In genomic region chr11:67417425-67417824, GRCh38 we compare ENCODE assay signal across 15 cellular contexts. TPM values are rescaled to one million over a fixed set of nuclear protein-coding genes. Genes with fewer than 3 reads are reported as not detected.
DNase-seq lines count a peak whose midpoint lies in the region; ATAC-seq and TF ChIP-seq lines count a peak whose summit lies in the region.
"Had no signal": no experiment of that assay in that cellular context is flagged by ENCODE, and none has a peak within 500 bp of the region (broad histone marks: within the 10 kb centered on the region; RNA-seq: fewer than 3 reads in every experiment).

No MANE protein-coding gene starts in this region.

- H4K20me1 ChIP-seq in PC-9 (ENCODE audit: insufficient read depth), result no peaks in the 10 kb centered on the region

- no peaks in the 10 kb centered on the region for H3K79me2 ChIP-seq in PC-9 (ENCODE audit: low read depth)

- no peaks in the 10 kb centered on the region for H3K9me2 ChIP-seq in PC-9 (ENCODE audit: insufficient read depth)

- H3K4me3 ChIP-seq in breast epithelium (no peak overlapping the region), PC-9 (no peak overlapping the region)
- H3K4me3 ChIP-seq: cardiac muscle cell had no signal

- peaks cover 3% of the 10 kb centered on the region for H3K36me3 Mint-ChIP-seq in MCF 10A (ENCODE audit: insufficient read depth, unreplicated experiment)
- no peaks in the 10 kb centered on the region for H3K36me3 Mint-ChIP-seq in T-cell
- no peaks in the 10 kb centered on the region for H3K36me3 Mint-ChIP-seq in immature natural killer cell

- no peak overlapping the region for H3K4me2 ChIP-seq in PC-9

- H3K4me1 ChIP-seq in breast epithelium (peaks cover 10 to 13% of the 10 kb centered on the region in 2 donors), PC-9 (replicated peaks; ENCODE audit: insufficient read depth) (peaks cover 8% of the 10 kb centered on the region)

- H3F3A ChIP-seq in PC-9 (ENCODE audit: insufficient read depth, low read depth), result peaks cover 18% of the 10 kb centered on the region; the same call in 1 of the 2 replicates

- no peaks in the 10 kb centered on the region for H3K36me3 ChIP-seq in breast epithelium
- H3K36me3 ChIP-seq in PC-9 (ENCODE audit: low read depth), result no peaks in the 10 kb centered on the region
- H3K36me3 ChIP-seq: cardiac muscle cell had no signal

- intact Hi-C loops in breast epithelium (cut with DNase I; ENCODE audit: low total_unique reads) (no loop called here), MCF 10A (cut with micrococcal nuclease) (no loop called here), PC-9 (cut with micrococcal nuclease; ENCODE audit: unreplicated experiment) (no loop called here)

- no peaks in the 10 kb centered on the region for H3K9me3 Mint-ChIP-seq in MCF 10A (ENCODE audit: unreplicated experiment)
- no peaks in the 10 kb centered on the region for H3K9me3 Mint-ChIP-seq in T-cell
- no peaks in the 10 kb centered on the region for H3K9me3 Mint-ChIP-seq in immature natural killer cell
- H3K9me3 Mint-ChIP-seq: activated naive CD4-positive, alpha-beta T cell treated with anti-CD3 and anti-CD28 coated beads, Interleukin-2, amount 10 ng/mL, durations not matched to agents 7 days and 5 days had no signal

- H3K27ac Mint-ChIP-seq in MCF 10A (ENCODE audit: low read depth, unreplicated experiment) (no peak overlapping the region), T-cell (peak overlapping the region; percentile 93 to 99), immature natural killer cell (peak overlapping the region in 4 of 6 donors; percentile 64 to 96 (median 85))
- H3K27ac Mint-ChIP-seq: progenitor cell of endocrine pancreas had no signal

- CTCF ChIA-PET in MCF 10A (lab: Yijun Ruan, JAX) (interaction anchor here (0.6 kb wide), 1 partner anchor 47 kb away, joined by 3 read pairs; no protein-coding TSS in a partner anchor), T-cell (lab: Charles Lee) (interaction anchor here in 1 of 2 donors (0.8 kb wide), 1 partner anchor 16 kb away, joined by 3 read pairs; no protein-coding TSS in a partner anchor), PC-9 (lab: Charles Lee) (no interaction called here)

- TF ChIP-seq CTCF in breast epithelium (IDR thresholded peaks at IDR 0.05), result no peak
- no peak for TF ChIP-seq CTCF in MCF 10A (IDR thresholded peaks at IDR 0.05; ENCODE audit: unreplicated experiment)
- no peak for TF ChIP-seq CTCF in PC-9 (conservative IDR thresholded peaks at IDR 0.05)

- H3K27ac ChIP-seq in breast epithelium (peak overlapping the region; percentile 68 to 75), temporal lobe (ENCODE audit: low read depth, low read length) (peak overlapping the region; percentile 100), PC-9 (no peak overlapping the region)
- H3K27ac ChIP-seq: cardiac muscle cell had no signal

- H3K27me3 Mint-ChIP-seq in MCF 10A (ENCODE audit: insufficient read depth, unreplicated experiment), result no peaks in the 10 kb centered on the region
- no peaks in the 10 kb centered on the region for H3K27me3 Mint-ChIP-seq in T-cell
- peaks cover 0 to 15% (median 1%) of the 10 kb centered on the region in 3 donors for H3K27me3 Mint-ChIP-seq in immature natural killer cell (ENCODE audit: low read depth in 3 of 3)

- BruUV-seq in MCF 10A (replicated peaks; lab: Mats Ljungman, UMichigan), result no TSS peak
- no TSS peak for BruUV-seq in PC-9 (replicated peaks; lab: Mats Ljungman, UMichigan)

- ATAC-seq in T-cell (replicated peaks in 1 of 4), result no peak
- ATAC-seq in GM19455 (IDR thresholded peaks at IDR 0.05; ENCODE audit: unreplicated experiment), result no peak
- ATAC-seq: SK-N-SH treated with all-trans-retinoic acid at 6 μM for 48 hours had no signal

- DNase-seq in breast epithelium (ENCODE audit: low spot score in 2 of 2) (no peak), MCF 10A (ENCODE audit: unreplicated experiment) (no peak), T-cell (peak in 1 of 34 experiments; percentile 14), immature natural killer cell (no peak), NCI-H2029 (lab: John Stamatoyannopoulos, UW) (no peak), PC-9 (no peak)
- DNase-seq: Calu3, islet precursor cell had no signal

- no peaks in the 10 kb centered on the region for H3K9me3 ChIP-seq in breast epithelium
- no peaks in the 10 kb centered on the region for H3K9me3 ChIP-seq in PC-9 (ENCODE audit: insufficient read depth, low read depth)

- H2AFZ ChIP-seq in PC-9, result no peak overlapping the region

- H3K4me3 Mint-ChIP-seq in MCF 10A (ENCODE audit: unreplicated experiment) (no peak overlapping the region), T-cell (peak overlapping the region in 2 of 3 donors; percentile 77 to 86), immature natural killer cell (peak overlapping the region in 2 of 5 donors; percentile 47 to 70)

- no peak for TF ChIP-seq POLR2A in breast epithelium (IDR thresholded peaks at IDR 0.05)

- H3K4me1 Mint-ChIP-seq in MCF 10A (ENCODE audit: insufficient read depth, unreplicated experiment) (peaks cover 13% of the 10 kb centered on the region), T-cell (peaks cover 59 to 68% (median 66%) of the 10 kb centered on the region in 3 donors), immature natural killer cell (peaks cover 69 to 71% of the 10 kb centered on the region in 2 donors)

- H3K27me3 ChIP-seq in breast epithelium, result no peaks in the 10 kb centered on the region
- H3K27me3 ChIP-seq in PC-9 (ENCODE audit: insufficient read depth, low read depth), result no peaks in the 10 kb centered on the region

- POLR2A ChIA-PET in MCF 10A (lab: Yijun Ruan, JAX), result no interaction called here
- POLR2A ChIA-PET in T-cell (lab: Charles Lee), result no interaction called here
- POLR2A ChIA-PET in PC-9 (lab: Charles Lee; ENCODE audit: unreplicated experiment), result no interaction called here

RNA-seq across cellular contexts. Expression of gene CARNS1, which starts 1.9 kb away (rescaled TPM):
- total RNA-seq in breast epithelium (1 to 10 TPM in 1 of 3 donors, under 1 TPM in 2; 0.16 to 4.2 (median 0.66) TPM), MCF 10A (2022) (0.07 TPM in 1 of 2 replicates, not detected in the other), T-cell (10 to 100 TPM in 2 of 5 donors, 1 to 10 TPM in 3; 5.5 to 19.1 (median 9.8) TPM), temporal lobe (0.25 TPM), PC-9 (2021) (0.15 and 0.35 TPM in 2 replicates)
- polyA plus RNA-seq in immature natural killer cell, result 1 to 10 TPM; 1.9 to 3.4 (median 2.7) TPM
- total RNA-seq: Calu3 had no signal

RNA-seq across cellular contexts. Expression of gene RPS6KB2, which starts 10.9 kb away (rescaled TPM):
- total RNA-seq in breast epithelium, result 10 to 100 TPM; 28.0 to 41.6 (median 40.1) TPM
- total RNA-seq in MCF 10A (2022), result 49.8 and 60.1 TPM in 2 replicates
- 10 to 100 TPM; 60.3 to 88.0 (median 81.9) TPM for total RNA-seq in T-cell
- 10 to 100 TPM; 71.5 to 96.5 (median 74.9) TPM for polyA plus RNA-seq in immature natural killer cell
- total RNA-seq in temporal lobe, result 15.7 TPM
- 52.0 and 54.0 TPM in 2 replicates for total RNA-seq in PC-9 (2021)

RNA-seq across cellular contexts. Expression of gene TBC1D10C, which starts 13.5 kb away (rescaled TPM):
- total RNA-seq in breast epithelium (1 to 10 TPM in 2 of 3 donors, under 1 TPM in 1; 0.66 to 2.0 (median 1.6) TPM), MCF 10A (2022) (not detected in 2 replicates), T-cell (100 to 1,000 TPM; 288 to 449 (median 436) TPM), temporal lobe (0.25 TPM), PC-9 (2021) (0.58 TPM in 1 of 2 replicates, not detected in the other)
- 100 to 1,000 TPM; 396 to 531 (median 451) TPM for polyA plus RNA-seq in immature natural killer cell
- total RNA-seq: Calu3, cardiac muscle cell, frontal cortex had no signal

RNA-seq across cellular contexts. Expression of gene PPP1CA, which starts 15.8 kb away (rescaled TPM):
- total RNA-seq in breast epithelium, result 10 to 100 TPM; 73.1 to 91.9 (median 76.7) TPM
- total RNA-seq in MCF 10A (2022), result 123 and 143 TPM in 2 replicates
- total RNA-seq in T-cell, result 100 to 1,000 TPM; 118 to 198 (median 186) TPM
- polyA plus RNA-seq in immature natural killer cell, result 1,000 to 10,000 TPM in 1 of 3 donors, 100 to 1,000 TPM in 2; 830 to 1,276 (median 950) TPM
- total RNA-seq in temporal lobe, result 46.0 TPM
- 306 and 351 TPM in 2 replicates for total RNA-seq in PC-9 (2021)

RNA-seq across cellular contexts. Expression of gene PTPRCAP, which starts 20.1 kb away (rescaled TPM):
- total RNA-seq in breast epithelium (1 to 10 TPM; 2.1 to 9.2 (median 8.0) TPM), MCF 10A (2022) (0.54 and 0.86 TPM in 2 replicates), T-cell (100 to 1,000 TPM; 192 to 282 (median 256) TPM), temporal lobe (not detected), PC-9 (2021) (1.2 and 1.3 TPM in 2 replicates)
- 1,000 to 10,000 TPM; 1,315 to 1,354 (median 1,351) TPM for polyA plus RNA-seq in immature natural killer cell
- total RNA-seq: frontal cortex had no signal

Comparison
In these comparisons a context has a peak if more than half of its experiments do, and no peak if none do; other contexts are left out.
1. RNA of gene TBC1D10C, which starts 13.5 kb away (total RNA-seq): 288 to 449 TPM in T-cell; 0.66 to 2.0 TPM in breast epithelium, 0.25 TPM in temporal lobe (single experiment), 0.58 TPM in PC-9 and not detected in MCF 10A; every median in the first group is over 10 times any median in the second.